Comparison of ENCODE assay signal across 8 cellular contexts in genomic region chrX:68829594-68830485, GRCh38. TPM values are rescaled to one million over a fixed set of nuclear protein-coding genes. Genes with fewer than 3 reads are reported as not detected.
DNase-seq lines count a peak whose midpoint lies in the region; ATAC-seq and TF ChIP-seq lines count a peak whose summit lies in the region.

No MANE protein-coding gene starts in this region.

- TF ChIP-seq EP300 in gastroesophageal sphincter (IDR thresholded peaks at IDR 0.05): no peak

- peak overlapping the region; percentile 84 to 86 (median 85) for H3K27ac ChIP-seq in gastroesophageal sphincter

- WGBS in gastroesophageal sphincter (ENCODE audit: low coverage in 1 of 2), 2 donors: no CpG with 5 or more reads among the region's 74 CpGs

- no peak for TF ChIP-seq POLR2A in gastroesophageal sphincter (IDR thresholded peaks at IDR 0.05)

- no peaks in the 10 kb centered on the region for H3K9me3 Mint-ChIP-seq in osteocyte (ENCODE audit: unreplicated experiment)

- TF ChIP-seq CTCF in gastroesophageal sphincter (IDR thresholded peaks at IDR 0.05) (no peak), osteocyte (IDR thresholded peaks at IDR 0.05) (no peak), GM10266 (IDR thresholded peaks at IDR 0.05; ENCODE audit: control insufficient read depth, insufficient read depth, low read depth, missing control alignments) (no peak)

- H3K4me3 Mint-ChIP-seq in osteocyte (ENCODE audit: unreplicated experiment): peak overlapping the region; percentile 87

- DNase-seq in stimulated activated CD4-positive, alpha-beta T cell treated with anti-CD3 and anti-CD28 coated beads, Interleukin-12 subunit alpha, Interleukin-12 subunit beta, amount 100 ng/mL, for 4 hours: peak; percentile 7
- no peak for DNase-seq in stimulated activated CD4-positive, alpha-beta T cell treated with anti-CD3 and anti-CD28 coated beads, Interleukin-2, amount 100 ng/mL, for 48 hours
- DNase-seq in activated CD8-positive, alpha-beta memory T cell treated with anti-CD3 and anti-CD28 coated beads, Interleukin-2, amount 50 U/mL, for 4 hours: peak; percentile 15
- DNase-seq in osteocyte (ENCODE audit: extremely low spot score, unreplicated experiment) (peak; percentile 86), superior temporal gyrus (ENCODE audit: extremely low spot score) (no peak), GM10266 (ENCODE audit: extremely low spot score) (no peak)

- H3K27ac Mint-ChIP-seq in osteocyte (ENCODE audit: unreplicated experiment): peak overlapping the region; percentile 56

- H3K4me1 ChIP-seq in gastroesophageal sphincter: peaks cover 0 to 48% (median 10%) of the 10 kb centered on the region in 3 donors

- no peaks in the 10 kb centered on the region for H3K36me3 ChIP-seq in gastroesophageal sphincter

- H3K27me3 ChIP-seq in gastroesophageal sphincter: no peaks in the 10 kb centered on the region

- H3K4me3 ChIP-seq in gastroesophageal sphincter: peak overlapping the region; percentile 75 to 94

- no peaks in the 10 kb centered on the region for H3K9me3 ChIP-seq in gastroesophageal sphincter

- H3K4me1 Mint-ChIP-seq in osteocyte (ENCODE audit: unreplicated experiment): peaks cover 22% of the 10 kb centered on the region

- H3K27me3 Mint-ChIP-seq in osteocyte (ENCODE audit: unreplicated experiment): no peaks in the 10 kb centered on the region

- no peaks in the 10 kb centered on the region for H3K36me3 Mint-ChIP-seq in osteocyte (ENCODE audit: unreplicated experiment)

- ATAC-seq in gastroesophageal sphincter: no peak
- ATAC-seq in GM18502 (IDR thresholded peaks at IDR 0.05; ENCODE audit: poor library complexity, unreplicated experiment): no peak

RNA-seq across cellular contexts. Expression of gene EFNB1, which starts 1.0 kb away (rescaled TPM):
- total RNA-seq in gastroesophageal sphincter (10 to 100 TPM; 17.5 to 36.0 (median 28.5) TPM), osteocyte (17.2 and 18.2 TPM in 2 replicates)

Comparison
In these comparisons a context has a peak if more than half of its experiments do, and no peak if none do; other contexts are left out.
1. DNase-seq: peak in stimulated activated CD4-positive, alpha-beta T cell treated with anti-CD3 and anti-CD28 coated beads, Interleukin-12 subunit alpha, Interleukin-12 subunit beta, amount 100 ng/mL, for 4 hours (single experiment), activated CD8-positive, alpha-beta memory T cell treated with anti-CD3 and anti-CD28 coated beads, Interleukin-2, amount 50 U/mL, for 4 hours (single experiment) and osteocyte (single experiment); none in stimulated activated CD4-positive, alpha-beta T cell treated with anti-CD3 and anti-CD28 coated beads, Interleukin-2, amount 100 ng/mL, for 48 hours (0 of 2), superior temporal gyrus (single experiment) and GM10266 (single experiment).